10 cellular contexts compared by ENCODE assay signal in the genomic region with DNA sequence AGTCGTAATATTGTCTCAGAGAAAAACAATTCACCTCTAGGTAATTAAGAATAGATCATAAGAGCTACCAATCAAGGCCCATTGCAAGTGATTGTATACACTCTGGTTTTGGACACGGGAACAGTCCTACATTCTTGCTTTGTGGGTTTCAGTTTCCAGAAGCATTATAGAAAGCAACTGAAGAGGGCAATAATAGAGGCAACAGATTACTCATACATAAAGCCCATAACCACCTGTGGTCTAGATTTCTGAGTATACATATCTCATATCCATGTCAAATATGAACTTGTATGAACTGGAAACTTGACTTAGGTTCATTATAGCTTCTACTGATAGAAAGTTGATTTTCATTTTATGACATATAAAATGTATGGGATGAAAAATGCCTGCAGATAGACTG.
DNase-seq lines count a peak whose midpoint lies in the region; ATAC-seq and TF ChIP-seq lines count a peak whose summit lies in the region.
"Had no signal": no experiment of that assay in that cellular context is flagged by ENCODE, and none has a peak within 500 bp of the region (broad histone marks: within the 10 kb centered on the region; RNA-seq: fewer than 3 reads in every experiment).

No MANE protein-coding gene starts in this region.

- H3K9ac ChIP-seq in neural progenitor cell, result no peak overlapping the region

- intact Hi-C loops in natural killer cell (cut with micrococcal nuclease), result no loop called here

- TF ChIP-seq CTCF in natural killer cell (IDR thresholded peaks at IDR 0.05) (no peak), neural progenitor cell (IDR thresholded peaks at IDR 0.05) (no peak)

- no peak overlapping the region for H2AFZ ChIP-seq in neural progenitor cell (replicated peaks)

- no peaks in the 10 kb centered on the region for H3K27me3 ChIP-seq in neural progenitor cell

- no peaks in the 10 kb centered on the region for H3K4me1 ChIP-seq in neural progenitor cell

- H3K4me3 Mint-ChIP-seq in natural killer cell treated with Interleukin-12 subunit alpha and Interleukin-12 subunit beta and Interleukin-15 and Interleukin-18, amount 100 ng/mL, for 72 hours, result peak overlapping the region; percentile 84
- H3K4me3 Mint-ChIP-seq in natural killer cell (no peak overlapping the region), neural progenitor cell (no peak overlapping the region)

- peak; percentile 95 to 98 for ATAC-seq in natural killer cell treated with Interleukin-12 subunit alpha and Interleukin-12 subunit beta and Interleukin-15 and Interleukin-18, amount 100 ng/mL, for 72 hours
- ATAC-seq in natural killer cell (no peak), HG02588 (IDR thresholded peaks at IDR 0.05; ENCODE audit: unreplicated experiment) (peak; percentile 95), HG03457 (IDR thresholded peaks at IDR 0.05; ENCODE audit: unreplicated experiment) (peak; percentile 93)

- DNase-seq in natural killer cell treated with Interleukin-12 subunit alpha and Interleukin-12 subunit beta and Interleukin-15 and Interleukin-18, amount 100 ng/mL, for 72 hours (ENCODE audit: low spot score), result no peak
- DNase-seq in natural killer cell (no peak), DMS53 (lab: John Stamatoyannopoulos, UW) (no peak), neural progenitor cell (ENCODE audit: low spot score) (no peak), HCEC 1CT (no peak), 8988T (no peak)
- DNase-seq: AML-193, T-helper 9 cell had no signal

- no peaks in the 10 kb centered on the region for H3K9me3 Mint-ChIP-seq in natural killer cell treated with Interleukin-12 subunit alpha and Interleukin-12 subunit beta and Interleukin-15 and Interleukin-18, amount 100 ng/mL, for 72 hours
- no peaks in the 10 kb centered on the region for H3K9me3 Mint-ChIP-seq in natural killer cell
- peaks cover 1% of the 10 kb centered on the region for H3K9me3 Mint-ChIP-seq in neural progenitor cell

- H3K27ac ChIP-seq in neural progenitor cell, result no peak overlapping the region

- no peak overlapping the region for H3K4me2 ChIP-seq in neural progenitor cell

- H3K27ac Mint-ChIP-seq in natural killer cell treated with Interleukin-12 subunit alpha and Interleukin-12 subunit beta and Interleukin-15 and Interleukin-18, amount 100 ng/mL, for 72 hours, result peak overlapping the region; percentile 94 to 95
- peak overlapping the region in 1 of 2 donors; percentile 25 for H3K27ac Mint-ChIP-seq in natural killer cell
- H3K27ac Mint-ChIP-seq in neural progenitor cell, result no peak overlapping the region

- H3K36me3 Mint-ChIP-seq in natural killer cell treated with Interleukin-12 subunit alpha and Interleukin-12 subunit beta and Interleukin-15 and Interleukin-18, amount 100 ng/mL, for 72 hours, result peaks cover 33% of the 10 kb centered on the region
- H3K36me3 Mint-ChIP-seq in natural killer cell (peaks cover 4% of the 10 kb centered on the region), neural progenitor cell (peaks cover 22% of the 10 kb centered on the region)

- H3K36me3 ChIP-seq in neural progenitor cell, result no peaks in the 10 kb centered on the region

- no peaks in the 10 kb centered on the region for H3K9me3 ChIP-seq in neural progenitor cell (ENCODE audit: low read depth)

- peaks cover 37 to 42% of the 10 kb centered on the region in 2 donors for H3K4me1 Mint-ChIP-seq in natural killer cell treated with Interleukin-12 subunit alpha and Interleukin-12 subunit beta and Interleukin-15 and Interleukin-18, amount 100 ng/mL, for 72 hours (ENCODE audit: low read depth in 2 of 2)
- peaks cover 18 to 27% of the 10 kb centered on the region in 2 donors for H3K4me1 Mint-ChIP-seq in natural killer cell
- H3K4me1 Mint-ChIP-seq in neural progenitor cell, result peaks cover 5% of the 10 kb centered on the region

- H3K27me3 Mint-ChIP-seq in natural killer cell treated with Interleukin-12 subunit alpha and Interleukin-12 subunit beta and Interleukin-15 and Interleukin-18, amount 100 ng/mL, for 72 hours, result no peaks in the 10 kb centered on the region
- H3K27me3 Mint-ChIP-seq in natural killer cell (ENCODE audit: low read depth in 2 of 2), result no peaks in the 10 kb centered on the region
- no peaks in the 10 kb centered on the region for H3K27me3 Mint-ChIP-seq in neural progenitor cell (ENCODE audit: insufficient read depth, low read depth)

- H3K79me2 ChIP-seq in neural progenitor cell (ENCODE audit: low read depth), result no peaks in the 10 kb centered on the region

- H3K4me3 ChIP-seq in neural progenitor cell, result no peak overlapping the region

- H4K20me1 ChIP-seq in neural progenitor cell (ENCODE audit: low read depth), result no peaks in the 10 kb centered on the region

- peaks cover 10% of the 10 kb centered on the region for H3F3A ChIP-seq in neural progenitor cell (ENCODE audit: low read depth)

Comparison
In these comparisons a context has a peak if more than half of its experiments do, and no peak if none do; other contexts are left out.
1. ATAC-seq: peak in natural killer cell treated with Interleukin-12 subunit alpha and Interleukin-12 subunit beta and Interleukin-15 and Interleukin-18, amount 100 ng/mL, for 72 hours (2 of 2), HG02588 (single experiment) and HG03457 (single experiment); none in natural killer cell (0 of 3).